20 cellular contexts compared by ENCODE assay signal in the genomic region with DNA sequence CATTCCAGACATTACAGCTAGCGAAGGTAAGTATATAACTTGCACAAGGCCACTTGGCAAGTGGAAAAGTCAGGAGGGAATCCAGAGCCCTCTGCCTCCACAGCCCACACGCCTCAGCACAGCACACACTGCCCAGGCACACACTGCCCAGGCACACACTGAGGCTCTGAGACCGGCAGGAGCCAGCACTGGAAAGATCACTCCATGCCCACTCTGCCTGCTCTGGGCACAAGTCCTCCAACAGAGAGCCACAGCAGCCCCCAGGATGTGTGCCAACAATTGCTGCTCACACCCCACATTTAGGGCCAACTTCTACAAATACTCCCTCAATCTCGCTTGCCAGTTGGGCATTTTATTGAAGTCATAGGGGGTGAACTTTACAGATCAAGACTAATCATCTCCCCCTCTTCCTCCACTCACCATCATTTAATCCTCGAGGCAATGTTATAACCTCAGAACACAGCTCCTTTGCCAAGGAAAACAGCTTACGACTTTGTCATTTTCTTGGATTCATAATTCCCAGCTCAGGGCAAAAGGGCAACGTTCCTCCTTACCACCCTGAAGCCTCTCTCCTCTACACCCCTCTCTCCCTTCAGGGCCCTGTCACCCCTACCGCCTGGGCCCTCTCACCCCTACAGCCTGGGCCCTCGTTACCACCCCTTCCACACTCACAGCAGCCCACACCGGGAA. TPM values are rescaled to one million over a fixed set of nuclear protein-coding genes. Genes with fewer than 3 reads are reported as not detected.
A peak's percentile ranks its signal among the peaks of the same experiment; 100 is the strongest.
DNase-seq lines count a peak whose midpoint lies in the region; ATAC-seq and TF ChIP-seq lines count a peak whose summit lies in the region.
"Had no signal": no experiment of that assay in that cellular context is flagged by ENCODE, and none has a peak within 500 bp of the region (broad histone marks: within the 10 kb centered on the region; RNA-seq: fewer than 3 reads in every experiment).

No MANE protein-coding gene starts in this region.

- ATAC-seq in left cardiac atrium (peak; percentile 47 to 86), HG02759 (IDR thresholded peaks at IDR 0.05; ENCODE audit: unreplicated experiment) (no peak)
- no peak for ATAC-seq in stimulated activated naive CD8-positive, alpha-beta T cell treated with anti-CD3 and anti-CD28 coated beads, Interleukin-15, amount 100 ng/mL, for 72 hours
- no peak for ATAC-seq in CD4-positive, alpha-beta T cell (ENCODE audit: poor library complexity)
- ATAC-seq: Right ventricle myocardium inferior had no signal

- TF ChIP-seq CTCF in right atrium auricular region (IDR thresholded peaks at IDR 0.05) (no peak), chondrocyte (IDR thresholded peaks at IDR 0.05) (no peak), nephron (IDR thresholded peaks at IDR 0.05; ENCODE audit: unreplicated experiment in 3 of 3) (no peak)
- TF ChIP-seq CTCF in CD4-positive, alpha-beta T cell (IDR thresholded peaks at IDR 0.05) = no peak

- peak overlapping the region; percentile 89 for H3K27ac Mint-ChIP-seq in chondrocyte (ENCODE audit: unreplicated experiment)
- H3K27ac Mint-ChIP-seq in nephron = peak overlapping the region; percentile 39 to 78 (median 69)
- H3K27ac Mint-ChIP-seq in stimulated activated naive CD8-positive, alpha-beta T cell treated with anti-CD3 and anti-CD28 coated beads, Interleukin-15, amount 100 ng/mL, for 72 hours = no peak overlapping the region
- H3K27ac Mint-ChIP-seq in CD4-positive, alpha-beta T cell = no peak overlapping the region
- H3K27ac Mint-ChIP-seq: CD4-positive, CD25-positive, alpha-beta regulatory T cell; T-helper 1 cell treated with Interleukin-12 subunit alpha and Interleukin-12 subunit beta and Interleukin-4 antibody, amounts not matched to agents 30 μg/mL and 1 μg/mL, for 36 hours had no signal

- H3K36me3 ChIP-seq in right atrium auricular region = no peaks in the 10 kb centered on the region
- H3K36me3 ChIP-seq: adrenal gland, transverse colon had no signal

- H3K4me1 ChIP-seq in right atrium auricular region = peaks cover 0 to 3% of the 10 kb centered on the region in 2 donors
- H3K4me1 ChIP-seq: adrenal gland had no signal

- H3K27me3 ChIP-seq in right atrium auricular region = no peaks in the 10 kb centered on the region
- peaks cover 3% of the 10 kb centered on the region for H3K27me3 ChIP-seq in CD4-positive, alpha-beta T cell (ENCODE audit: control insufficient read depth, insufficient read depth, low read length)
- H3K27me3 ChIP-seq: adrenal gland, transverse colon had no signal

- no peaks in the 10 kb centered on the region for H3K36me3 Mint-ChIP-seq in chondrocyte (ENCODE audit: low read depth)
- no peaks in the 10 kb centered on the region for H3K36me3 Mint-ChIP-seq in nephron (ENCODE audit: low read depth)
- H3K36me3 Mint-ChIP-seq in CD4-positive, alpha-beta T cell (ENCODE audit: low read depth) = no peaks in the 10 kb centered on the region
- H3K36me3 Mint-ChIP-seq: CD4-positive, CD25-positive, alpha-beta regulatory T cell had no signal

- H3K9me3 Mint-ChIP-seq in chondrocyte (ENCODE audit: low read depth) (no peaks in the 10 kb centered on the region), nephron (peaks cover 3% of the 10 kb centered on the region)
- no peaks in the 10 kb centered on the region for H3K9me3 Mint-ChIP-seq in stimulated activated naive CD8-positive, alpha-beta T cell treated with anti-CD3 and anti-CD28 coated beads, Interleukin-15, amount 100 ng/mL, for 72 hours
- no peaks in the 10 kb centered on the region for H3K9me3 Mint-ChIP-seq in CD4-positive, alpha-beta T cell
- H3K9me3 Mint-ChIP-seq: T-helper 1 cell treated with Interleukin-12 subunit alpha and Interleukin-12 subunit beta and Interleukin-4 antibody, amounts not matched to agents 30 μg/mL and 1 μg/mL, for 36 hours had no signal

- H3K4me1 Mint-ChIP-seq in chondrocyte (ENCODE audit: low read depth) (peaks cover 60% of the 10 kb centered on the region), nephron (peaks cover 39% of the 10 kb centered on the region)
- no peaks in the 10 kb centered on the region for H3K4me1 Mint-ChIP-seq in stimulated activated naive CD8-positive, alpha-beta T cell treated with anti-CD3 and anti-CD28 coated beads, Interleukin-15, amount 100 ng/mL, for 72 hours
- H3K4me1 Mint-ChIP-seq in CD4-positive, alpha-beta T cell (ENCODE audit: low read depth) = no peaks in the 10 kb centered on the region
- H3K4me1 Mint-ChIP-seq: CD4-positive, CD25-positive, alpha-beta regulatory T cell had no signal

- no peaks in the 10 kb centered on the region for H3K9me3 ChIP-seq in right atrium auricular region
- H3K9me3 ChIP-seq in CD4-positive, alpha-beta T cell (ENCODE audit: control insufficient read depth, low read length) = no peaks in the 10 kb centered on the region
- H3K9me3 ChIP-seq: adrenal gland, transverse colon had no signal

- CTCF ChIA-PET in CD4-positive, alpha-beta T cell (lab: Charles Lee) = no interaction called here

- no peak overlapping the region for H3K4me3 ChIP-seq in right atrium auricular region
- H3K4me3 ChIP-seq: adrenal gland, coronary artery, transverse colon had no signal

- H3K4me3 Mint-ChIP-seq in chondrocyte (ENCODE audit: unreplicated experiment) = no peak overlapping the region
- peak overlapping the region in 1 of 3 experiments; percentile 17 for H3K4me3 Mint-ChIP-seq in nephron
- no peak overlapping the region for H3K4me3 Mint-ChIP-seq in stimulated activated naive CD8-positive, alpha-beta T cell treated with anti-CD3 and anti-CD28 coated beads, Interleukin-15, amount 100 ng/mL, for 72 hours
- no peak overlapping the region for H3K4me3 Mint-ChIP-seq in CD4-positive, alpha-beta T cell
- H3K4me3 Mint-ChIP-seq: CD4-positive, CD25-positive, alpha-beta regulatory T cell; T-helper 1 cell treated with Interleukin-12 subunit alpha and Interleukin-12 subunit beta and Interleukin-4 antibody, amounts not matched to agents 30 μg/mL and 1 μg/mL, for 36 hours had no signal

- H3K27ac ChIP-seq in right atrium auricular region = no peak overlapping the region
- no peak overlapping the region for H3K27ac ChIP-seq in CD4-positive, alpha-beta T cell (ENCODE audit: low read depth, low read length)
- H3K27ac ChIP-seq: adrenal gland, KMS-11, transverse colon had no signal

- H3K27me3 Mint-ChIP-seq in chondrocyte (ENCODE audit: low read depth) = no peaks in the 10 kb centered on the region
- H3K27me3 Mint-ChIP-seq in nephron (ENCODE audit: low read depth) = no peaks in the 10 kb centered on the region
- peaks cover 4% of the 10 kb centered on the region for H3K27me3 Mint-ChIP-seq in stimulated activated naive CD8-positive, alpha-beta T cell treated with anti-CD3 and anti-CD28 coated beads, Interleukin-15, amount 100 ng/mL, for 72 hours
- peaks cover 51% of the 10 kb centered on the region for H3K27me3 Mint-ChIP-seq in CD4-positive, alpha-beta T cell

- POLR2A ChIA-PET in CD4-positive, alpha-beta T cell (lab: Charles Lee) = no interaction called here

- DNase-seq in left cardiac atrium (no peak), right atrium auricular region (ENCODE audit: low spot score) (no peak), chondrocyte (ENCODE audit: low spot score) (no peak)
- DNase-seq in stimulated activated CD4-positive, alpha-beta T cell treated with anti-CD3 and anti-CD28 coated beads, Interleukin-4, amount 100 ng/mL, for 1 hour = no peak
- DNase-seq in stimulated activated naive CD8-positive, alpha-beta T cell treated with anti-CD3 and anti-CD28 coated beads, Interleukin-15, amount 100 ng/mL, for 72 hours = no peak
- DNase-seq in CD4-positive, alpha-beta T cell = no peak
- DNase-seq: adrenal gland; CD4-positive, CD25-positive, alpha-beta regulatory T cell; NCI-H146; NCI-H345; NK-92 treated with Interleukin-12 subunit alpha and Interleukin-12 subunit beta, amount 100 ng/mL, for 24 hours; occipital lobe; small intestine; transverse colon had no signal

- intact Hi-C loops in left cardiac atrium (cut with DNase I) = no loop called here
- intact Hi-C loops in CD4-positive, alpha-beta T cell (cut with DNase I, micrococcal nuclease) = no loop called here

RNA-seq across cellular contexts. Expression of gene TPM1, which starts 53.0 kb away (rescaled TPM):
- total RNA-seq in left cardiac atrium (1,000 to 10,000 TPM; 8,049 to 9,104 TPM), right atrium auricular region (1,000 to 10,000 TPM; 5,368 to 7,988 TPM), chondrocyte (2,291 to 2,367 TPM (median 2,332 TPM) in 3 replicates)
- 1 to 10 TPM; 7.9 to 9.8 TPM for total RNA-seq in CD4-positive, alpha-beta T cell

Comparison
In these comparisons a context has a peak if more than half of its experiments do, and no peak if none do; other contexts are left out.
1. ATAC-seq: peak in left cardiac atrium (2 of 2); none in stimulated activated naive CD8-positive, alpha-beta T cell treated with anti-CD3 and anti-CD28 coated beads, Interleukin-15, amount 100 ng/mL, for 72 hours (single experiment), HG02759 (single experiment) and CD4-positive, alpha-beta T cell (single experiment).
2. H3K27ac Mint-ChIP-seq: peak in chondrocyte (single experiment) and nephron (3 of 3); none in stimulated activated naive CD8-positive, alpha-beta T cell treated with anti-CD3 and anti-CD28 coated beads, Interleukin-15, amount 100 ng/mL, for 72 hours (0 of 2) and CD4-positive, alpha-beta T cell (single experiment).
3. RNA of gene TPM1, which starts 53.0 kb away (total RNA-seq): 8,049 to 9,104 TPM in left cardiac atrium, 5,368 to 7,988 TPM in right atrium auricular region and 2,291 to 2,367 TPM in chondrocyte; 7.9 to 9.8 TPM in CD4-positive, alpha-beta T cell; every median in the first group is over 100 times any median in the second.